14 cellular contexts compared by ENCODE assay signal in the genomic region with DNA sequence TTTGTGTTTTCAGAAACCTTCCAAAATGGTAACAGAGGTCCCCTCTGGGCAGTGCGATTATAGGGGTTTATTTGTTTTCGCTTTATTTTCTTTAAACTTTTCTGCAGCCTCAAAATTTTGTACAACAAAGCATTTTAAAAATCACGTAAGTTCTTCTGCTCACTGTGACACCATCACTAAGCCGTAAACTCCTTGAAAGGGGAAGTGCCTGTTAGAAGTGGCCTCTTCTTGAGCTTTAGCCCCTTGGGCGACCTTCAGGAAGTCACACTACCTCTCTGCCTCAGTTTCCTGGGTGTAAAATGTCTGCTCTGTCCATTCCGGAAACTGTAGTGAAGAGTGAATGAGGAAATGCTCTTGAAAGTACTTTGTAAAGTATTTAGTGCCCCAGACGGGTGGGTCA. TPM values are rescaled to one million over a fixed set of nuclear protein-coding genes. Genes with fewer than 3 reads are reported as not detected.
DNase-seq lines count a peak whose midpoint lies in the region; ATAC-seq and TF ChIP-seq lines count a peak whose summit lies in the region.
"Had no signal": no experiment of that assay in that cellular context is flagged by ENCODE, and none has a peak within 500 bp of the region (broad histone marks: within the 10 kb centered on the region; RNA-seq: fewer than 3 reads in every experiment).

No MANE protein-coding gene starts in this region.

- TF ChIP-seq POLR2A in lower leg skin (IDR thresholded peaks at IDR 0.05): no peak

- no TSS peak for BruUV-seq in Calu3 (replicated peaks; lab: Mats Ljungman, UMichigan)

- no peak overlapping the region for H3K23ac ChIP-seq in H9 (ENCODE audit: insufficient read length, low read depth, low read length)

- H3K27ac Mint-ChIP-seq in H9: no peak overlapping the region
- no peak overlapping the region for H3K27ac Mint-ChIP-seq in Calu3 (ENCODE audit: unreplicated experiment)
- H3K27ac Mint-ChIP-seq: T-helper 2 cell treated with Interferon-gamma antibody and Interleukin-4, amounts not matched to agents 5 μg/mL and 100 μg/mL, for 36 hours had no signal

- TF ChIP-seq CTCF in H9 (conservative IDR thresholded peaks at IDR 0.05) (no peak), lower leg skin (IDR thresholded peaks at IDR 0.05) (no peak), Calu3 (IDR thresholded peaks at IDR 0.05; ENCODE audit: unreplicated experiment) (no peak)

- H3K4me3 ChIP-seq in iPS-18c (ENCODE audit: insufficient read depth, low read depth, low read length) (peak overlapping the region; percentile 56), skeletal muscle cell (ENCODE audit: low read depth, low read length) (peak overlapping the region; percentile 34), lower leg skin (ENCODE audit: low read depth, poor library complexity, severe bottlenecking) (no peak overlapping the region)

- H4K5ac ChIP-seq in H9 (ENCODE audit: insufficient read length, low read depth, low read length): no peak overlapping the region

- peaks cover 3% of the 10 kb centered on the region for H4K20me1 ChIP-seq in H9 (ENCODE audit: control insufficient read depth, insufficient read depth, insufficient read length)

- H3K27me3 ChIP-seq in H9 (ENCODE audit: insufficient read depth, low read length): no peaks in the 10 kb centered on the region

- H2BK5ac ChIP-seq in H9 (ENCODE audit: insufficient read length, low read length): no peak overlapping the region

- peak overlapping the region; percentile 80 for H3K4me2 ChIP-seq in H9 (ENCODE audit: insufficient read depth, insufficient read length, low read length)

- no peaks in the 10 kb centered on the region for H3K79me2 ChIP-seq in H9 (ENCODE audit: insufficient read depth, low read length)

- H3K9me3 Mint-ChIP-seq in H9: no peaks in the 10 kb centered on the region
- no peaks in the 10 kb centered on the region for H3K9me3 Mint-ChIP-seq in Calu3 (ENCODE audit: low read depth, unreplicated experiment)
- H3K9me3 Mint-ChIP-seq: T-helper 2 cell treated with Interferon-gamma antibody and Interleukin-4, amounts not matched to agents 5 μg/mL and 100 μg/mL, for 36 hours had no signal

- no peak overlapping the region for H3T11ph ChIP-seq in H9 (ENCODE audit: low read length)

- H3K9me3 ChIP-seq in H9 (ENCODE audit: control insufficient read depth, low read depth, low read length) (no peaks in the 10 kb centered on the region), iPS-18c (ENCODE audit: control insufficient read depth, insufficient read depth, low read length) (no peaks in the 10 kb centered on the region)
- H3K9me3 ChIP-seq: Caco-2, tibial nerve had no signal

- no peak overlapping the region for H2BK12ac ChIP-seq in H9 (ENCODE audit: insufficient read length, low read depth, low read length)

- no peak overlapping the region for H2BK120ac ChIP-seq in H9 (ENCODE audit: low read depth, low read length, poor library complexity, severe bottlenecking)

- H3K4me3 Mint-ChIP-seq in H9 (peak overlapping the region; percentile 52 to 67), Calu3 (ENCODE audit: low read depth, unreplicated experiment) (no peak overlapping the region)
- H3K4me3 Mint-ChIP-seq: activated CD8-positive, alpha-beta T cell treated with anti-CD3 and anti-CD28 coated beads, Interleukin-2, amount 10 ng/mL, durations not matched to agents 7 days and 5 days; T-helper 2 cell treated with Interferon-gamma antibody and Interleukin-4, amounts not matched to agents 5 μg/mL and 100 μg/mL, for 36 hours had no signal

- peaks cover 3% of the 10 kb centered on the region; the same call in 1 of the 2 replicates for H3K4me1 ChIP-seq in H9 (ENCODE audit: insufficient read depth, low read length)

- H3K4me1 Mint-ChIP-seq in H9 (peaks cover 33 to 38% of the 10 kb centered on the region in 2 experiments), Calu3 (ENCODE audit: low read depth, unreplicated experiment) (peaks cover 41% of the 10 kb centered on the region)

- H3K9ac ChIP-seq in H9 (ENCODE audit: extremely low read depth, insufficient read length, low read length): no peak overlapping the region

- CTCF ChIA-PET in Calu3 (lab: Charles Lee): interaction anchor here (1.1 to 2.4 kb wide), 2 partner anchors 9 to 20 kb away, joined by 3 to 20 read pairs; no protein-coding TSS in a partner anchor

- H3K23me2 ChIP-seq in H9 (ENCODE audit: insufficient read length, low read depth, low read length, poor library complexity, severe bottlenecking): peaks cover 6% of the 10 kb centered on the region

- H2BK15ac ChIP-seq in H9 (ENCODE audit: low read depth, low read length): no peak overlapping the region

- H2AK5ac ChIP-seq in H9 (ENCODE audit: insufficient read length, low read length): no peak overlapping the region

- no peak overlapping the region for H3K14ac ChIP-seq in H9 (ENCODE audit: insufficient read depth, low read length)

- intact Hi-C loops in lower leg skin (cut with DNase I; ENCODE audit: low total_unique reads): no loop called here
- intact Hi-C loops in Calu3 (cut with micrococcal nuclease; ENCODE audit: unreplicated experiment): no loop called here

- no peak for ATAC-seq in GM21528 (IDR thresholded peaks at IDR 0.05; ENCODE audit: low FRiP score, unreplicated experiment)
- ATAC-seq: activated CD8-positive, alpha-beta T cell treated with anti-CD3 and anti-CD28 coated beads, Interleukin-2, amount 10 ng/mL, durations not matched to agents 7 days and 5 days had no signal

- no peak overlapping the region for H3K27ac ChIP-seq in H9 (ENCODE audit: insufficient read length, low read depth, low read length)

- H3K36me3 Mint-ChIP-seq in H9 (ENCODE audit: insufficient read depth in 1 of 3, low read depth in 3 of 3) (peaks cover 0 to 8% (median 5%) of the 10 kb centered on the region in 3 experiments; a peak in 1 of 7 replicates), Calu3 (ENCODE audit: insufficient read depth, unreplicated experiment) (peaks cover 34% of the 10 kb centered on the region)

- H3K79me1 ChIP-seq in H9 (ENCODE audit: insufficient read depth, low read depth, low read length, poor library complexity, severe bottlenecking): no peaks in the 10 kb centered on the region

- no peak overlapping the region for H4K8ac ChIP-seq in H9 (replicated peaks; ENCODE audit: insufficient read length, low read depth, low read length)

- H2BK20ac ChIP-seq in H9 (ENCODE audit: low read depth, low read length, poor library complexity, severe bottlenecking): no peak overlapping the region

- no peak overlapping the region for H4K91ac ChIP-seq in H9 (ENCODE audit: insufficient read length, low read depth, low read length)

- H2AFZ ChIP-seq in H9 (ENCODE audit: low read length): no peak overlapping the region

- peaks cover 3% of the 10 kb centered on the region for H3K27me3 Mint-ChIP-seq in H9 (ENCODE audit: low read depth)
- no peaks in the 10 kb centered on the region for H3K27me3 Mint-ChIP-seq in Calu3 (ENCODE audit: unreplicated experiment)

- no peak overlapping the region for H3K4ac ChIP-seq in H9 (ENCODE audit: low read depth, low read length)

- H3K56ac ChIP-seq in H9 (ENCODE audit: insufficient read length, low read depth, low read length): no peak overlapping the region

- no CpG with 5 or more reads among the region's 7 CpGs for WGBS in H9 (ENCODE audit: extremely low coverage, insufficient read length, low lambda C conversion rate)
- WGBS in lower leg skin, 2 donors: 87 to 88% methylated on average over 7 of the region's 7 CpGs

- no peak overlapping the region for H3K18ac ChIP-seq in H9 (ENCODE audit: insufficient read length, low read depth, low read length)

- DNase-seq in H9: no peak
- DNase-seq in SKM-1 (lab: John Stamatoyannopoulos, UW; ENCODE audit: unreplicated experiment): peak; percentile 66
- no peak for DNase-seq in skeletal muscle cell (ENCODE audit: low read depth)
- DNase-seq in lower leg skin (ENCODE audit: low spot score in 2 of 2): no peak
- no peak for DNase-seq in Calu3
- no peak for DNase-seq in HT-29 (ENCODE audit: low spot score)
- DNase-seq: activated CD8-positive, alpha-beta T cell treated with anti-CD3 and anti-CD28 coated beads, Interleukin-2, amount 10 ng/mL, durations not matched to agents 7 days and 5 days; activated naive CD4-positive, alpha-beta T cell treated with anti-CD3 and anti-CD28 coated beads, Interleukin-2, amount 50 U/mL, for 16 hours; Caco-2; cerebellar nuclear complex had no signal

RNA-seq across cellular contexts. Expression of a gene that starts 26.6 kb away (rescaled TPM):
- total RNA-seq in H9 (2021) (9.9 and 11.4 TPM in 2 replicates), lower leg skin (10 to 100 TPM; 58.5 to 84.4 (median 68.2) TPM), Calu3 (2022) (104 and 125 TPM in 2 replicates)
- 171 and 180 TPM in 2 replicates for total RNA-seq in HT-29 (2014; rRNA removed; shearing (Covaris generic))
